Comparison of ENCODE assay signal across 16 cellular contexts in the genomic region with DNA sequence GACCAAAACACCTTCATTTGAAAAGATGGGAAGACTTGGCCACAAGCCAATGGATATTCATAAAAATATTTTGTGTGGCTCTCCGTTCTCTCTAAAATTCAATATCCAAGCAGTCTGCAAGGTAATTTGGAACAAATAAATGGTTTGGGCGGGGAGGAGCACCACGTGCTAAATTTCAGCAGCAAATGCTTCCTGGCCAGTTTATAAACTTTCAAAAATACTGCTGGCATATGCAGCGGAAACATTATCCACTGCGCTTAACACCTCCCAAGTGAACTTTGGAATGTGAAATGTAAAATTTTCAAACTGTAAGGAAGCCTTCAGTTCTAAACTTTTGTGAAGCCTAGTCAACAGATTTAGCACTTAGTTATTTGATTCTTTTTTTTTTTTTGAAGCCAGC.
DNase-seq lines count a peak whose midpoint lies in the region; ATAC-seq and TF ChIP-seq lines count a peak whose summit lies in the region.
"Had no signal": no experiment of that assay in that cellular context is flagged by ENCODE, and none has a peak within 500 bp of the region (broad histone marks: within the 10 kb centered on the region; RNA-seq: fewer than 3 reads in every experiment).

No MANE protein-coding gene starts in this region.

- TF ChIP-seq CTCF in gastroesophageal sphincter (IDR thresholded peaks at IDR 0.05) = no peak

- H3K4me3 ChIP-seq in gastroesophageal sphincter (no peak overlapping the region), stomach smooth muscle (ENCODE audit: low read length in 2 of 2) (peak overlapping the region in 1 of 2 donors; percentile 52)
- H3K4me3 ChIP-seq: GM23338 had no signal

- no peaks in the 10 kb centered on the region for H3K27me3 ChIP-seq in gastroesophageal sphincter
- H3K27me3 ChIP-seq in stomach smooth muscle (ENCODE audit: control insufficient read depth in 1 of 2, insufficient read depth in 2 of 2, low read length in 2 of 2) = no peaks in the 10 kb centered on the region
- H3K27me3 ChIP-seq: BE2C had no signal

- DNase-seq in left colon (no peak), NCI-H2227 treated with DMSO at 0.1 percent for 48 hours (lab: John Stamatoyannopoulos, UW) (no peak), AG08396 (ENCODE audit: low spot score) (no peak), NOMO-1 treated with DMSO at 0.1 percent for 48 hours (lab: John Stamatoyannopoulos, UW; ENCODE audit: unreplicated experiment) (no peak)
- DNase-seq: BE2C; CD4-positive, alpha-beta memory T cell; DMS79 treated with DMSO at 0.1 percent for 48 hours; NCI-H1092 treated with DMSO at 0.1 percent for 48 hours; NCI-H1694; NCI-H2107; PC-3 had no signal

- intact Hi-C loops in left colon (cut with DNase I, micrococcal nuclease) = no loop called here

- ATAC-seq in gastroesophageal sphincter = peak; percentile 45
- peak; percentile 40 for ATAC-seq in left colon
- no peak for ATAC-seq in HG03571 (IDR thresholded peaks at IDR 0.05; ENCODE audit: unreplicated experiment)
- ATAC-seq: GM23338, PC-3 had no signal

- H3K9me3 ChIP-seq in gastroesophageal sphincter = no peaks in the 10 kb centered on the region
- no peaks in the 10 kb centered on the region for H3K9me3 ChIP-seq in stomach smooth muscle (ENCODE audit: control insufficient read depth in 2 of 2, low read length in 2 of 2)
- H3K9me3 ChIP-seq: BE2C had no signal

- H3K27ac ChIP-seq in gastroesophageal sphincter (peak overlapping the region; percentile 55 to 78 (median 70)), stomach smooth muscle (ENCODE audit: low read length) (peak overlapping the region; percentile 64)
- H3K27ac ChIP-seq: KMS-11 had no signal

- H3K4me1 ChIP-seq in gastroesophageal sphincter (peaks cover 16 to 74% (median 33%) of the 10 kb centered on the region in 3 donors), stomach smooth muscle (ENCODE audit: control insufficient read depth, insufficient read depth, low read length) (peaks cover 35% of the 10 kb centered on the region)
- H3K4me1 ChIP-seq: BE2C had no signal

- H3K36me3 ChIP-seq in gastroesophageal sphincter (no peaks in the 10 kb centered on the region), stomach smooth muscle (ENCODE audit: control insufficient read depth in 2 of 2, insufficient read depth in 2 of 2, low read length in 2 of 2) (no peaks in the 10 kb centered on the region)
- H3K36me3 ChIP-seq: BE2C had no signal

- no peak overlapping the region for H3K9ac ChIP-seq in stomach smooth muscle (ENCODE audit: low read length in 2 of 2)
- H3K9ac ChIP-seq: KMS-11 had no signal

- TF ChIP-seq EP300 in gastroesophageal sphincter (IDR thresholded peaks at IDR 0.05) = no peak

- no peak for TF ChIP-seq POLR2A in gastroesophageal sphincter (IDR thresholded peaks at IDR 0.05)

- 22% methylated on average over 5 of the region's 5 CpGs for WGBS in gastroesophageal sphincter (ENCODE audit: low coverage in 1 of 2), 2 donors
